Comparison of ENCODE assay signal across 18 cellular contexts in the genomic region with DNA sequence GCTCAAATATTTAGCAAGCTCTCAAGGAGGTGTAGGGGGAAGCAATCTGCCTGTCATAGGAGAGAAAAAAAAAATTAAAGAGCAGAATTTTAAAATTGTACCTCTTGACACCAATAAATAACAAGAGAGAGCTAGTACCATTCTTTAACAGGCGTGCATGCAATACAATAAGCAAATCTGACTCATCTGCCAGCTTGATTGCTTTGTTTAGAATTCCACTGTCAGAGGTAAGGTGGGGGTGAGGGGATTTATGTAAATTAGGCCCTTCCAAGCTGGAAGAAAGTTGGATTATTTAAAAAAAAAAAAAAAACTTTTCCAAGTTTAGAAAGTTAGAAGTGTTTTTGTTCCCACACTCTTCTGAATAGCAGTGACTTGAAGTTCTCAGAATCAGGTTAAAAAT.
A peak's percentile ranks its signal among the peaks of the same experiment; 100 is the strongest.
DNase-seq lines count a peak whose midpoint lies in the region; ATAC-seq, FAIRE-seq and TF ChIP-seq lines count a peak whose summit lies in the region.
"Had no signal": no experiment of that assay in that cellular context is flagged by ENCODE, and none has a peak within 500 bp of the region (broad histone marks: within the 10 kb centered on the region; RNA-seq: fewer than 3 reads in every experiment).

No MANE protein-coding gene starts in this region.

- no peak overlapping the region for H2BK120ac ChIP-seq in H1 (replicated peaks; ENCODE audit: low read depth, low read length)

- TF ChIP-seq POLR2A in H1 (IDR thresholded peaks at IDR 0.05; ENCODE audit: control extremely low read depth in 1 of 2, low read depth in 2 of 2, low read length in 2 of 2) (no peak), esophagus muscularis mucosa (IDR thresholded peaks at IDR 0.05; ENCODE audit: low read depth) (no peak)

- H3K27me3 ChIP-seq in HUES64 (ENCODE audit: insufficient read depth, low read length) (no peaks in the 10 kb centered on the region), H1 (replicated peaks in 1 of 4; ENCODE audit: control insufficient read depth in 3 of 4, extremely low read depth in 1 of 4, insufficient read depth in 3 of 4, low read length in 3 of 4) (no peaks in the 10 kb centered on the region), neural cell (ENCODE audit: insufficient read depth, low read depth, low read length) (no peaks in the 10 kb centered on the region), esophagus muscularis mucosa (no peaks in the 10 kb centered on the region)

- TF ChIP-seq EP300 in H1 (IDR thresholded peaks at IDR 0.05; ENCODE audit: borderline replicate concordance in 1 of 2, low read depth in 2 of 2, low read length in 2 of 2) (no peak), neural cell (conservative IDR thresholded peaks at IDR 0.05; ENCODE audit: poor library complexity, severe bottlenecking) (no peak), esophagus muscularis mucosa (IDR thresholded peaks at IDR 0.05) (no peak)

- H3K4me2 ChIP-seq in H1 (ENCODE audit: insufficient read depth in 1 of 2, low read depth in 2 of 2, low read length in 2 of 2) = peak overlapping the region in 1 of 2 experiments; percentile 11; a peak in 1 of 4 replicates
- peak overlapping the region; percentile 4 for H3K4me2 ChIP-seq in neural cell (ENCODE audit: low read length)
- H3K4me2 ChIP-seq: A549 had no signal

- no peak overlapping the region for H4K5ac ChIP-seq in H1 (ENCODE audit: insufficient read length, low read depth, low read length)

- TF ChIP-seq CTCF in H1 (IDR thresholded peaks at IDR 0.05; ENCODE audit: control extremely low read depth in 1 of 3, insufficient read depth in 1 of 3, low read depth in 1 of 3, low read length in 3 of 3) (no peak), neural cell (IDR thresholded peaks at IDR 0.05; ENCODE audit: poor library complexity, severe bottlenecking) (no peak), esophagus muscularis mucosa (IDR thresholded peaks at IDR 0.05) (no peak)

- no peak overlapping the region for H3K18ac ChIP-seq in H1 (ENCODE audit: extremely low read depth, low read length)

- H4K20me1 ChIP-seq in H1 (replicated peaks in 1 of 2; ENCODE audit: control insufficient read depth in 1 of 2, insufficient read depth in 2 of 2, low read length in 2 of 2) (no peaks in the 10 kb centered on the region), neural cell (ENCODE audit: insufficient read depth) (no peaks in the 10 kb centered on the region)

- H3K4me3 ChIP-seq in HUES64 (ENCODE audit: low read length) = no peak overlapping the region
- no peak overlapping the region for H3K4me3 ChIP-seq in H1 (ENCODE audit: extremely low read depth in 1 of 4, insufficient read depth in 2 of 4, low read depth in 3 of 4, low read length in 4 of 4)
- no peak overlapping the region for H3K4me3 ChIP-seq in neural cell (ENCODE audit: low read length)
- no peak overlapping the region for H3K4me3 ChIP-seq in esophagus muscularis mucosa
- H3K4me3 ChIP-seq: A549, GM12878 had no signal

- no peak overlapping the region for H3K23ac ChIP-seq in H1 (ENCODE audit: insufficient read length)

- H3F3A ChIP-seq in neural cell (ENCODE audit: insufficient read depth, low read length, poor library complexity, severe bottlenecking) = no peaks in the 10 kb centered on the region

- whole genome bisulfite sequencing in HUES64 = 60% methylated on average over 1 of the region's 1 CpG
- 38% methylated on average over 1 of the region's 1 CpG; no CpG with 5 or more reads in 1 of the 2 experiments for WGBS in H1 (ENCODE audit: extremely low coverage in 1 of 2, insufficient coverage in 1 of 2, insufficient read length in 1 of 2, insufficient replicate concordance in 2 of 2, low coverage in 1 of 2, low lambda C conversion rate in 2 of 2, missing lambda C conversion rate in 1 of 2), 2 experiments
- WGBS in esophagus muscularis mucosa = 54% methylated on average over 1 of the region's 1 CpG

- H3K23me2 ChIP-seq in H1 (ENCODE audit: low read depth, low read length) = no peaks in the 10 kb centered on the region

- H3K4ac ChIP-seq in H1 (replicated peaks; ENCODE audit: insufficient read length, low read depth, low read length) = no peak overlapping the region

- no peak overlapping the region for H2BK5ac ChIP-seq in H1 (ENCODE audit: low read depth, low read length)

- H3K56ac ChIP-seq in H1 (replicated peaks; ENCODE audit: insufficient read length, low read depth, low read length) = no peak overlapping the region

- no peak overlapping the region for H4K8ac ChIP-seq in H1 (ENCODE audit: extremely low read depth, insufficient read depth, low read length)

- H3K79me2 ChIP-seq in H1 (ENCODE audit: control insufficient read depth in 1 of 2, insufficient read depth in 2 of 2, low read length in 2 of 2) (no peaks in the 10 kb centered on the region), neural cell (replicated peaks; ENCODE audit: insufficient read depth, low read length) (no peaks in the 10 kb centered on the region)

- no peak overlapping the region for H3K14ac ChIP-seq in H1 (ENCODE audit: insufficient read length)

- peaks cover 15% of the 10 kb centered on the region for H3K4me1 ChIP-seq in HUES64 (ENCODE audit: insufficient read depth, low read length)
- peaks cover 0 to 8% (median 0%) of the 10 kb centered on the region in 4 experiments; a peak in 1 of 7 replicates for H3K4me1 ChIP-seq in H1 (replicated peaks in 1 of 4; ENCODE audit: control insufficient read depth in 3 of 4, insufficient read depth in 4 of 4, low read length in 3 of 4)
- peaks cover 0 to 16% (median 14%) of the 10 kb centered on the region in 4 donors for H3K4me1 ChIP-seq in esophagus muscularis mucosa
- H3K4me1 ChIP-seq: A549 had no signal

- CTCF ChIA-PET in H1 (lab: Charles Lee; ENCODE audit: partially characterized antibody) = interaction anchor here (0.6 to 0.7 kb wide), 2 partner anchors 8 to 126 kb away, joined by 3 read pairs; no protein-coding TSS in a partner anchor

- ATAC-seq in HG02840 (IDR thresholded peaks at IDR 0.05; ENCODE audit: low FRiP score, unreplicated experiment) = no peak
- ATAC-seq: A549, GM12878, HepG2, Right ventricle myocardium inferior had no signal

- H2AFZ ChIP-seq in H1 (ENCODE audit: low read length) = no peak overlapping the region
- no peak overlapping the region for H2AFZ ChIP-seq in neural cell (ENCODE audit: low read depth, low read length)

- H3K9me2 ChIP-seq in neural cell (ENCODE audit: insufficient read depth, low read length) = no peaks in the 10 kb centered on the region

- peaks cover 17% of the 10 kb centered on the region; the same call in 1 of the 2 replicates for H3K9me3 ChIP-seq in HUES64 (ENCODE audit: insufficient read depth, low read depth, low read length)
- H3K9me3 ChIP-seq in H1 (ENCODE audit: insufficient read depth in 2 of 2, low read depth in 1 of 2, low read length in 1 of 2) = peaks cover 0 to 4% of the 10 kb centered on the region in 2 experiments; a peak in 1 of 4 replicates
- no peaks in the 10 kb centered on the region for H3K9me3 ChIP-seq in neural cell (ENCODE audit: low read length)
- peaks cover 0 to 21% (median 12%) of the 10 kb centered on the region in 4 donors for H3K9me3 ChIP-seq in esophagus muscularis mucosa
- H3K9me3 ChIP-seq: A549 had no signal

- no peak for FAIRE-seq in H1 (lab: Jason Lieb, UNC)
- FAIRE-seq: A549, GM12878, HepG2 had no signal

- H3K27ac ChIP-seq in HUES64 (ENCODE audit: low read depth, low read length) = peak overlapping the region; percentile 20; the same call in 1 of the 2 replicates
- H3K27ac ChIP-seq in H1 (ENCODE audit: low read depth, low read length) = no peak overlapping the region
- H3K27ac ChIP-seq in neural cell (ENCODE audit: low read length) = no peak overlapping the region
- peak overlapping the region in 1 of 4 donors; percentile 9 for H3K27ac ChIP-seq in esophagus muscularis mucosa (replicated peaks in 1 of 4)
- H3K27ac ChIP-seq: A549 had no signal

- H3K79me1 ChIP-seq in H1 (ENCODE audit: low read depth, low read length) = no peaks in the 10 kb centered on the region

- H2BK15ac ChIP-seq in H1 (ENCODE audit: low read length) = no peak overlapping the region

- no peak overlapping the region for H3K9ac ChIP-seq in HUES64 (ENCODE audit: low read depth, low read length)
- no peak overlapping the region for H3K9ac ChIP-seq in H1 (replicated peaks in 1 of 4; ENCODE audit: extremely low read depth in 1 of 4, low read depth in 3 of 4, low read length in 3 of 4)
- no peak overlapping the region for H3K9ac ChIP-seq in neural cell (ENCODE audit: low read length)

- no peak overlapping the region for H4K91ac ChIP-seq in H1 (replicated peaks; ENCODE audit: insufficient read length, low read length)

- no peak overlapping the region for H2BK20ac ChIP-seq in H1 (ENCODE audit: low read length)

- no peak overlapping the region for H2BK12ac ChIP-seq in H1 (ENCODE audit: low read depth, low read length)

- POLR2A ChIA-PET in H1 (lab: Charles Lee; ENCODE audit: partially characterized antibody) = interaction anchor here (0.7 kb wide), 1 partner anchor 19 kb away, joined by 3 read pairs; no protein-coding TSS in a partner anchor

- H2AK5ac ChIP-seq in H1 (ENCODE audit: low read depth, low read length) = no peak overlapping the region

- H3K36me3 ChIP-seq in HUES64 (ENCODE audit: insufficient read depth, low read length) (no peaks in the 10 kb centered on the region), H1 (ENCODE audit: control insufficient read depth in 2 of 4, insufficient read depth in 4 of 4, low read length in 3 of 4) (no peaks in the 10 kb centered on the region), neural cell (ENCODE audit: insufficient read depth, low read length) (no peaks in the 10 kb centered on the region), esophagus muscularis mucosa (no peaks in the 10 kb centered on the region)

- DNase-seq in ELR (ENCODE audit: low read depth) (peak; percentile 12), H1 (ENCODE audit: low read depth in 1 of 2, low spot score in 2 of 2) (no peak), NCI-H510A (lab: John Stamatoyannopoulos, UW) (no peak), esophagus muscularis mucosa (ENCODE audit: extremely low spot score) (no peak)
- DNase-seq: COR-L47, HFFc6, Karpas-422, NCI-H1436, NCI-H2029 treated with DMSO at 0.1 percent for 48 hours, NCI-H226, NCI-H69 had no signal

- TF ChIP-seq RAD21 in H1 (IDR thresholded peaks at IDR 0.05 in 1 of 2, conservative IDR thresholded peaks at IDR 0.05 in 1 of 2; ENCODE audit: low read depth in 2 of 2, low read length in 2 of 2) (no peak), neural cell (conservative IDR thresholded peaks at IDR 0.05) (no peak)

- intact Hi-C loops in esophagus muscularis mucosa (cut with DNase I) = no loop called here

TF ChIP-seq in neural cell, 6 proteins besides CTCF, POLR2A, EP300 and RAD21 (continues in another document):
- TF ChIP-seq MXI1 (conservative IDR thresholded peaks at IDR 0.05; ENCODE audit: poor library complexity, severe bottlenecking) = no peak
- no peak for TF ChIP-seq TAF1 (IDR thresholded peaks at IDR 0.05; ENCODE audit: low read depth)
- TF ChIP-seq SMC3 (conservative IDR thresholded peaks at IDR 0.05; ENCODE audit: poor library complexity) = no peak
- TF ChIP-seq POLR2AphosphoS5 (IDR thresholded peaks at IDR 0.05) = no peak
- TF ChIP-seq EZH2 (IDR thresholded peaks at IDR 0.05; ENCODE audit: borderline replicate concordance, insufficient read depth, low read length, poor library complexity, severe bottlenecking) = no peak
